ENCODE assay signal across 15 cellular contexts in the genomic region with DNA sequence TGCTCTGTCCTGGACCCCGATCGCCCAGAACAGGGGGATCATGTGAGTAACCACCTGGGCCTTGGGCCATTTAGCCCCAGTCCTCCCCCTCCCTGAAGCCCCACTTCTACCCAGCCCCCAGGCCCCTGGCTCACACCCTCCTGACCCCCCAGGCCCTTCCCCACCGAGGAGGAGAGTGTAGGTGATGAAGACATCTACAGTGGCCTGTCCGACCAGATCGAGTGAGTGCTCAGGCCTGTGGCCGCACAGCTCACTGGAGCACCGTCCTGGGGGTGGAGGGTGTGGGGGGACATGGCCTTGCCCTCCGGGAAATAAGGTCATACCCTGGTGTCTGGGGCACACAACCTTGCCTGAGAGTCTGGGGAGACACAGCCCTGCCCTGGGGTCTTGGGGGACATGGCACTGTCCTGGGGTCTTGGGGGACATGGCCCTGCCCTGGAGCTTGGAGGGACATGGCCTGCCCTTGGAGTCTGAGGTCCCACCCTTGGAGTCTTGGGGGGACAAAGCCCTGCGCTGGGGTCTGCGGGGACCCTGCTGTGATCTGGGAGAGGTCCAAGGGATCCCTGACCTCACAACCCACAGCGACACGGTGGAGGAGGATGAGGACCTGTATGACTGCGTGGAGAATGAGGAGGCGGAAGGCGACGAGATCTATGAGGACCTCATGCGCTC. TPM values are rescaled to one million over a fixed set of nuclear protein-coding genes. Genes with fewer than 3 reads are reported as not detected.
DNase-seq lines count a peak whose midpoint lies in the region; ATAC-seq and TF ChIP-seq lines count a peak whose summit lies in the region.
"Had no signal": no experiment of that assay in that cellular context is flagged by ENCODE, and none has a peak within 500 bp of the region (broad histone marks: within the 10 kb centered on the region; RNA-seq: fewer than 3 reads in every experiment).

No MANE protein-coding gene starts in this region.

- DNase-seq in T-helper 1 cell = no peak
- no peak for DNase-seq in activated naive CD8-positive, alpha-beta T cell treated with anti-CD3 and anti-CD28 coated beads for 36 hours
- DNase-seq in activated naive CD8-positive, alpha-beta T cell treated with anti-CD3 and anti-CD28 coated beads, Interleukin-2, amount 50 U/mL, for 24 hours = no peak
- DNase-seq in lower lobe of right lung = peak; percentile 34
- DNase-seq in upper lobe of right lung = no peak
- DNase-seq: AML-193; CD8-positive, alpha-beta memory T cell; DMS 273 treated with DMSO at 0.1 percent for 48 hours; GM23248 had no signal

- ATAC-seq in activated naive CD8-positive, alpha-beta T cell treated with anti-CD3 and anti-CD28 coated beads, Interleukin-2, amount 50 U/mL, for 24 hours = no peak
- peak; percentile 11 to 25 for ATAC-seq in lower lobe of right lung
- peak; percentile 24 for ATAC-seq in upper lobe of right lung
- no peak for ATAC-seq in GM19455 (IDR thresholded peaks at IDR 0.05; ENCODE audit: unreplicated experiment)
- no peak for ATAC-seq in HG03025 (IDR thresholded peaks at IDR 0.05; ENCODE audit: low FRiP score, unreplicated experiment)
- ATAC-seq: HCT116 had no signal

- H3K4me3 Mint-ChIP-seq in T-helper 1 cell treated with Interleukin-12 subunit alpha and Interleukin-12 subunit beta and Interleukin-4 antibody, amounts not matched to agents 30 μg/mL and 1 μg/mL, for 36 hours = no peak overlapping the region
- no peak overlapping the region for H3K4me3 Mint-ChIP-seq in activated naive CD8-positive, alpha-beta T cell treated with anti-CD3 and anti-CD28 coated beads for 36 hours
- no peak overlapping the region for H3K4me3 Mint-ChIP-seq in activated naive CD8-positive, alpha-beta T cell treated with anti-CD3 and anti-CD28 coated beads, Interleukin-2, amount 50 U/mL, for 24 hours
- H3K4me3 Mint-ChIP-seq: CD8-positive, alpha-beta memory T cell had no signal

- H3K9me3 Mint-ChIP-seq in T-helper 1 cell treated with Interleukin-12 subunit alpha and Interleukin-12 subunit beta and Interleukin-4 antibody, amounts not matched to agents 30 μg/mL and 1 μg/mL, for 36 hours = peaks cover 12% of the 10 kb centered on the region
- peaks cover 14% of the 10 kb centered on the region for H3K9me3 Mint-ChIP-seq in activated naive CD8-positive, alpha-beta T cell treated with anti-CD3 and anti-CD28 coated beads for 36 hours
- peaks cover 5% of the 10 kb centered on the region for H3K9me3 Mint-ChIP-seq in activated naive CD8-positive, alpha-beta T cell treated with anti-CD3 and anti-CD28 coated beads, Interleukin-2, amount 50 U/mL, for 24 hours

- peaks cover 61% of the 10 kb centered on the region for H3K36me3 Mint-ChIP-seq in T-helper 1 cell treated with Interleukin-12 subunit alpha and Interleukin-12 subunit beta and Interleukin-4 antibody, amounts not matched to agents 30 μg/mL and 1 μg/mL, for 36 hours (ENCODE audit: low read depth)
- peaks cover 58% of the 10 kb centered on the region for H3K36me3 Mint-ChIP-seq in activated naive CD8-positive, alpha-beta T cell treated with anti-CD3 and anti-CD28 coated beads for 36 hours
- H3K36me3 Mint-ChIP-seq in activated naive CD8-positive, alpha-beta T cell treated with anti-CD3 and anti-CD28 coated beads, Interleukin-2, amount 50 U/mL, for 24 hours (ENCODE audit: low read depth) = peaks cover 55% of the 10 kb centered on the region

- intact Hi-C loops in lower lobe of right lung (cut with DNase I) (no loop called here), upper lobe of right lung (cut with DNase I) (no loop called here)

- H3K9me3 ChIP-seq in lower lobe of right lung (no peaks in the 10 kb centered on the region), upper lobe of right lung (no peaks in the 10 kb centered on the region)

- H3K27me3 Mint-ChIP-seq in T-helper 1 cell treated with Interleukin-12 subunit alpha and Interleukin-12 subunit beta and Interleukin-4 antibody, amounts not matched to agents 30 μg/mL and 1 μg/mL, for 36 hours (ENCODE audit: low read depth) = no peaks in the 10 kb centered on the region
- no peaks in the 10 kb centered on the region for H3K27me3 Mint-ChIP-seq in activated naive CD8-positive, alpha-beta T cell treated with anti-CD3 and anti-CD28 coated beads for 36 hours
- H3K27me3 Mint-ChIP-seq in activated naive CD8-positive, alpha-beta T cell treated with anti-CD3 and anti-CD28 coated beads, Interleukin-2, amount 50 U/mL, for 24 hours = no peaks in the 10 kb centered on the region
- H3K27me3 Mint-ChIP-seq: CD8-positive, alpha-beta memory T cell had no signal

- H3K4me3 ChIP-seq in lower lobe of right lung (no peak overlapping the region), upper lobe of right lung (no peak overlapping the region)
- H3K4me3 ChIP-seq: BLaER1, GM23248 had no signal

- TF ChIP-seq CTCF in lower lobe of right lung (IDR thresholded peaks at IDR 0.05) (no peak), upper lobe of right lung (IDR thresholded peaks at IDR 0.05) (no peak)

- H3K4me1 Mint-ChIP-seq in T-helper 1 cell treated with Interleukin-12 subunit alpha and Interleukin-12 subunit beta and Interleukin-4 antibody, amounts not matched to agents 30 μg/mL and 1 μg/mL, for 36 hours (ENCODE audit: low read depth) = peaks cover 10% of the 10 kb centered on the region
- peaks cover 9% of the 10 kb centered on the region for H3K4me1 Mint-ChIP-seq in activated naive CD8-positive, alpha-beta T cell treated with anti-CD3 and anti-CD28 coated beads for 36 hours
- peaks cover 8% of the 10 kb centered on the region for H3K4me1 Mint-ChIP-seq in activated naive CD8-positive, alpha-beta T cell treated with anti-CD3 and anti-CD28 coated beads, Interleukin-2, amount 50 U/mL, for 24 hours

- H3K4me1 ChIP-seq in lower lobe of right lung (no peaks in the 10 kb centered on the region), upper lobe of right lung (no peaks in the 10 kb centered on the region)
- H3K4me1 ChIP-seq: BLaER1 had no signal

- H3K27me3 ChIP-seq in lower lobe of right lung (ENCODE audit: low read depth) = no peaks in the 10 kb centered on the region
- H3K27me3 ChIP-seq in upper lobe of right lung = no peaks in the 10 kb centered on the region
- H3K27me3 ChIP-seq: BLaER1 had no signal

- H3K36me3 ChIP-seq in lower lobe of right lung (peaks cover 33% of the 10 kb centered on the region), upper lobe of right lung (no peaks in the 10 kb centered on the region)

- no peak overlapping the region for H3K27ac ChIP-seq in lower lobe of right lung
- no peak overlapping the region for H3K27ac ChIP-seq in upper lobe of right lung
- H3K27ac ChIP-seq: 22Rv1, BLaER1, GM23248 had no signal

- H3K27ac Mint-ChIP-seq in T-helper 1 cell treated with Interleukin-12 subunit alpha and Interleukin-12 subunit beta and Interleukin-4 antibody, amounts not matched to agents 30 μg/mL and 1 μg/mL, for 36 hours = peak overlapping the region; percentile 41
- peak overlapping the region; percentile 56 for H3K27ac Mint-ChIP-seq in activated naive CD8-positive, alpha-beta T cell treated with anti-CD3 and anti-CD28 coated beads for 36 hours
- H3K27ac Mint-ChIP-seq in activated naive CD8-positive, alpha-beta T cell treated with anti-CD3 and anti-CD28 coated beads, Interleukin-2, amount 50 U/mL, for 24 hours = no peak overlapping the region

RNA-seq across cellular contexts. Expression of a gene that starts 49.3 kb away (rescaled TPM):
- total RNA-seq in activated naive CD8-positive, alpha-beta T cell treated with anti-CD3 and anti-CD28 coated beads for 36 hours = 10 to 100 TPM; 65.2 to 65.7 TPM
- total RNA-seq in lower lobe of right lung (36.2 TPM), upper lobe of right lung (31.6 TPM)
- total RNA-seq: GM23248 had no signal

RNA-seq across cellular contexts. Expression of a gene that starts 54.5 kb away (rescaled TPM):
- total RNA-seq in activated naive CD8-positive, alpha-beta T cell treated with anti-CD3 and anti-CD28 coated beads for 36 hours = 10 to 100 TPM; 25.7 to 26.1 TPM
- total RNA-seq in lower lobe of right lung (21.2 TPM), upper lobe of right lung (26.0 TPM)
- total RNA-seq: GM23248 had no signal

Comparison
In these comparisons a context has a peak if more than half of its experiments do, and no peak if none do; other contexts are left out.
1. ATAC-seq: peak in lower lobe of right lung (2 of 2) and upper lobe of right lung (single experiment); none in activated naive CD8-positive, alpha-beta T cell treated with anti-CD3 and anti-CD28 coated beads, Interleukin-2, amount 50 U/mL, for 24 hours (single experiment), GM19455 (single experiment) and HG03025 (single experiment).